ENCODE assay signal across 8 cellular contexts in the genomic region with DNA sequence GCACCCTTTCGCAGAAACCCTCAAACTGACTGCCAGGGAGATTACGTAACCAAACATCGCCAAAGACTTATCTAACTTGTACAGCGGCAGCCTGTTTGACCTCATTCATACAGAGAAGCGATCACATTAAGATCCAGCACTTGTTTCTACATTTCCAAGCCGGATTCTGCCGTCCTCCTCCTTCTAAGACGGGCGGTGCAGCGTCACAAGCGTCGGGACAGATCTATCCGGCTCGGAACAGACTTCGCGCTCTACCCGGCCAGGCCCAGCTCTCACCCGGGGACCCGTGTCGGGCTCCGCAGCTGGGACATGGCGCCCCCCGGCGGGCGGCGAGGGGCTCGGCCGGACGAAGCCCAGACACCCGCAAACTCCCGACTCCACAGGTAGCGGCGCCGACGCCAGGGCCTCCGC.
DNase-seq lines count a peak whose midpoint lies in the region; TF ChIP-seq lines count a peak whose summit lies in the region.

No MANE protein-coding gene starts in this region.

- H3K4me1 ChIP-seq in NT2/D1 (ENCODE audit: insufficient read depth, insufficient read length) (no peaks in the 10 kb centered on the region), mucosa of rectum (ENCODE audit: control insufficient read depth in 2 of 2, insufficient read depth in 2 of 2, low read length in 2 of 2) (peaks cover 4 to 11% of the 10 kb centered on the region in 2 donors)

- H3K4me3 ChIP-seq in NT2/D1 (ENCODE audit: insufficient read length, low read depth), result peak overlapping the region; percentile 93
- H3K4me3 ChIP-seq in mucosa of rectum (ENCODE audit: low read length in 2 of 2), result peak overlapping the region; percentile 85 to 96

- H3K27ac ChIP-seq in mucosa of rectum (ENCODE audit: low read depth in 2 of 2, low read length in 2 of 2), result peak overlapping the region; percentile 93 to 94

- DNase-seq in COLO829 (ENCODE audit: low spot score) (peak; percentile 88), GM20000 (ENCODE audit: low spot score) (peak; percentile 88), HPDE6-E6E7 (ENCODE audit: extremely low spot score) (peak; percentile 92), NT2/D1 (ENCODE audit: low read depth, low spot score) (peak; percentile 88), activated T-cell treated with anti-CD3 and anti-CD28 coated beads for 48 hours (ENCODE audit: low read depth) (peak; percentile 82), erythroblast (lab: John Stamatoyannopoulos, UW) (peak; percentile 92 to 95)
- peak; percentile 60 to 67 for DNase-seq in stimulated activated CD8-positive, alpha-beta memory T cell treated with anti-CD3 and anti-CD28 coated beads, Interleukin-4, amount 100 ng/mL, for 4 hours (ENCODE audit: low read depth in 2 of 2, low spot score in 1 of 2)

- H3K9me3 ChIP-seq in NT2/D1 (ENCODE audit: insufficient read depth, low read length) (no peaks in the 10 kb centered on the region), mucosa of rectum (ENCODE audit: control insufficient read depth in 2 of 2, low read length in 2 of 2) (no peaks in the 10 kb centered on the region)

- H3K9ac ChIP-seq in NT2/D1 (ENCODE audit: insufficient read length, low read depth), result peak overlapping the region; percentile 93
- H3K9ac ChIP-seq in mucosa of rectum (ENCODE audit: low read depth in 1 of 2, low read length in 2 of 2), result peak overlapping the region; percentile 89 to 94

- no peak for TF ChIP-seq POLR2A in erythroblast (IDR thresholded peaks at IDR 0.05; ENCODE audit: low read length)

- H3K36me3 ChIP-seq in NT2/D1 (ENCODE audit: insufficient read depth, insufficient read length, low read length) (peaks cover 5% of the 10 kb centered on the region), mucosa of rectum (ENCODE audit: control insufficient read depth in 2 of 2, insufficient read depth in 2 of 2, low read length in 2 of 2) (peaks cover 2% of the 10 kb centered on the region in 2 donors)

- H3K27me3 ChIP-seq in NT2/D1 (ENCODE audit: insufficient read depth, insufficient read length) (no peaks in the 10 kb centered on the region), mucosa of rectum (ENCODE audit: control insufficient read depth in 2 of 2, insufficient read depth in 2 of 2, low read length in 2 of 2) (no peaks in the 10 kb centered on the region)

- TF ChIP-seq CTCF in GM20000 (IDR thresholded peaks at IDR 0.05; ENCODE audit: extremely low read depth, missing control alignments), result peak; percentile 84

Comparison
In these comparisons a context has a peak if more than half of its experiments do, and no peak if none do; other contexts are left out.
1. Peak in every context shown above with its lines: DNase-seq, H3K4me3 ChIP-seq and H3K27ac ChIP-seq.